ENCODE assay signal across 20 cellular contexts in genomic region chr13:38328699-38329098, GRCh38. TPM values are rescaled to one million over a fixed set of nuclear protein-coding genes. Genes with fewer than 3 reads are reported as not detected.
DNase-seq lines count a peak whose midpoint lies in the region; ATAC-seq, FAIRE-seq and TF ChIP-seq lines count a peak whose summit lies in the region.
"Had no signal": no experiment of that assay in that cellular context is flagged by ENCODE, and none has a peak within 500 bp of the region (broad histone marks: within the 10 kb centered on the region; RNA-seq: fewer than 3 reads in every experiment).

No MANE protein-coding gene starts in this region.

- peak; percentile 35 for ATAC-seq in GM18520 (IDR thresholded peaks at IDR 0.05; ENCODE audit: unreplicated experiment)
- peak; percentile 67 for ATAC-seq in GM19035 (IDR thresholded peaks at IDR 0.05; ENCODE audit: unreplicated experiment)
- ATAC-seq in HG02885 (IDR thresholded peaks at IDR 0.05; ENCODE audit: poor library complexity, unreplicated experiment), result peak; percentile 72
- ATAC-seq: CD8-positive, alpha-beta T cell; HCT116 had no signal

- H3K27me3 ChIP-seq in WERI-Rb-1 (ENCODE audit: insufficient read depth, low read depth, severe bottlenecking) (no peaks in the 10 kb centered on the region), H7 (ENCODE audit: control insufficient read depth, insufficient read depth, low read length) (no peaks in the 10 kb centered on the region)
- H3K27me3 ChIP-seq: BLaER1 had no signal

- peak; percentile 5 for FAIRE-seq in colon (lab: Jason Lieb, UNC)
- FAIRE-seq: GM12892, H1 had no signal

- H3K36me3 ChIP-seq in WERI-Rb-1, result no peaks in the 10 kb centered on the region
- no peaks in the 10 kb centered on the region for H3K36me3 ChIP-seq in H7 (replicated peaks; ENCODE audit: control insufficient read depth, insufficient read depth, low read length)
- H3K36me3 ChIP-seq: BLaER1 had no signal

- TF ChIP-seq CTCF in WERI-Rb-1 (IDR thresholded peaks at IDR 0.05; ENCODE audit: low read depth, low read length), result no peak

- H3K9me3 ChIP-seq in WERI-Rb-1 (ENCODE audit: severe bottlenecking), result no peaks in the 10 kb centered on the region
- H3K9me3 ChIP-seq: BLaER1, Caco-2 had no signal

- H3K4me3 ChIP-seq in WERI-Rb-1 (ENCODE audit: low read depth, low read length) (no peak overlapping the region), H7 (ENCODE audit: insufficient read depth, low read depth, low read length) (no peak overlapping the region)
- H3K4me3 ChIP-seq: BLaER1, GM23248 had no signal

- H3K27ac ChIP-seq in WERI-Rb-1, result no peak overlapping the region
- H3K27ac ChIP-seq: 22Rv1, BLaER1, C4-2B, GM23248 had no signal

- DNase-seq in T-helper 2 cell, result no peak
- no peak for DNase-seq in WERI-Rb-1
- DNase-seq in H7, result no peak
- DNase-seq: Caco-2; CD4-positive, CD25-positive, alpha-beta regulatory T cell; CD8-positive, alpha-beta T cell; DMS153; DND-41; GM23248; H9 had no signal

RNA-seq across cellular contexts. Expression of gene UFM1, which starts 21.0 kb away (rescaled TPM):
- total RNA-seq in H7 (2014; rRNA removed; shearing (Covaris generic)), result 24.8 and 39.6 TPM in 2 replicates
